ENCODE assay signal across 1 cellular context in the genomic region with DNA sequence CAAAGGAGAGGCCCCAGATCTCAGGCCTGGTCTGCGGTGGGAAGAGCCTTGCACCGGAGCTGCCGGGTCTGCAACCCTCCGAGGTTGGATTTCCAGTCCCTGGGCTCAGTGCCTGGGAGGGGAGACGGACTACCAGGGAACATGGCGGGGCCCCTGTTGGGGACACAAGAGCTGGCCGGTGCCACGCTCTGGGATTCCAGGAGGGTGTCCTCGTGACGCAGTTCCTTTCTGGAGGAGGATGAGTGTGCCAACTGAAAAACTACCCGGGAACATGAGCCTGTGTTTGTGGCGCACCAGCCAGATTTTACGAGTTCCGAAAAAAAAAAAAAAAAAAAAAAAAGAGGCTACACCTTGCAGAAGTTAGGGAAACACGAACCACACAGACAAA.
TF ChIP-seq lines count a peak whose summit lies in the region.

No MANE protein-coding gene starts in this region.

TF ChIP-seq in WTC11, 78 proteins besides CTCF, POLR2A, EP300 and RAD21:
- TF ChIP-seq RELA (CRISPR knock-in tag; IDR thresholded peaks at IDR 0.05; ENCODE audit: borderline replicate concordance) (no peak), OVOL2 (CRISPR knock-in tag; IDR thresholded peaks at IDR 0.05; ENCODE audit: borderline replicate concordance) (no peak), RORB (CRISPR knock-in tag; IDR thresholded peaks at IDR 0.05) (no peak), SOX15 (CRISPR knock-in tag; IDR thresholded peaks at IDR 0.05) (no peak), ZNF263 (CRISPR knock-in tag; IDR thresholded peaks at IDR 0.05; ENCODE audit: low read depth) (no peak)
- TF ChIP-seq, protein P1, sequence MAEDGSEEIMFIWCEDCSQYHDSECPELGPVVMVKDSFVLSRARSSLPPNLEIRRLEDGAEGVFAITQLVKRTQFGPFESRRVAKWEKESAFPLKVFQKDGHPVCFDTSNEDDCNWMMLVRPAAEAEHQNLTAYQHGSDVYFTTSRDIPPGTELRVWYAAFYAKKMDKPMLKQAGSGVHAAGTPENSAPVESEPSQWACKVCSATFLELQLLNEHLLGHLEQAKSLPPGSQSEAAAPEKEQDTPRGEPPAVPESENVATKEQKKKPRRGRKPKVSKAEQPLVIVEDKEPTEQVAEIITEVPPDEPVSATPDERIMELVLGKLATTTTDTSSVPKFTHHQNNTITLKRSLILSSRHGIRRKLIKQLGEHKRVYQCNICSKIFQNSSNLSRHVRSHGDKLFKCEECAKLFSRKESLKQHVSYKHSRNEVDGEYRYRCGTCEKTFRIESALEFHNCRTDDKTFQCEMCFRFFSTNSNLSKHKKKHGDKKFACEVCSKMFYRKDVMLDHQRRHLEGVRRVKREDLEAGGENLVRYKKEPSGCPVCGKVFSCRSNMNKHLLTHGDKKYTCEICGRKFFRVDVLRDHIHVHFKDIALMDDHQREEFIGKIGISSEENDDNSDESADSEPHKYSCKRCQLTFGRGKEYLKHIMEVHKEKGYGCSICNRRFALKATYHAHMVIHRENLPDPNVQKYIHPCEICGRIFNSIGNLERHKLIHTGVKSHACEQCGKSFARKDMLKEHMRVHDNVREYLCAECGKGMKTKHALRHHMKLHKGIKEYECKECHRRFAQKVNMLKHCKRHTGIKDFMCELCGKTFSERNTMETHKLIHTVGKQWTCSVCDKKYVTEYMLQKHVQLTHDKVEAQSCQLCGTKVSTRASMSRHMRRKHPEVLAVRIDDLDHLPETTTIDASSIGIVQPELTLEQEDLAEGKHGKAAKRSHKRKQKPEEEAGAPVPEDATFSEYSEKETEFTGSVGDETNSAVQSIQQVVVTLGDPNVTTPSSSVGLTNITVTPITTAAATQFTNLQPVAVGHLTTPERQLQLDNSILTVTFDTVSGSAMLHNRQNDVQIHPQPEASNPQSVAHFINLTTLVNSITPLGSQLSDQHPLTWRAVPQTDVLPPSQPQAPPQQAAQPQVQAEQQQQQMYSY (CRISPR knock-in tag; IDR thresholded peaks at IDR 0.05), result no peak
- TF ChIP-seq, protein P2, sequence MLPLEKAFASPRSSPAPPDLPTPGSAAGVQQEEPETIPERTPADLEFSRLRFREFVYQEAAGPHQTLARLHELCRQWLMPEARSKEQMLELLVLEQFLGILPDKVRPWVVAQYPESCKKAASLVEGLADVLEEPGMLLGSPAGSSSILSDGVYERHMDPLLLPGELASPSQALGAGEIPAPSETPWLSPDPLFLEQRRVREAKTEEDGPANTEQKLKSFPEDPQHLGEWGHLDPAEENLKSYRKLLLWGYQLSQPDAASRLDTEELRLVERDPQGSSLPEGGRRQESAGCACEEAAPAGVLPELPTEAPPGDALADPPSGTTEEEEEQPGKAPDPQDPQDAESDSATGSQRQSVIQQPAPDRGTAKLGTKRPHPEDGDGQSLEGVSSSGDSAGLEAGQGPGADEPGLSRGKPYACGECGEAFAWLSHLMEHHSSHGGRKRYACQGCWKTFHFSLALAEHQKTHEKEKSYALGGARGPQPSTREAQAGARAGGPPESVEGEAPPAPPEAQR (CRISPR knock-in tag; IDR thresholded peaks at IDR 0.05), result no peak
- TF ChIP-seq, protein P3, sequence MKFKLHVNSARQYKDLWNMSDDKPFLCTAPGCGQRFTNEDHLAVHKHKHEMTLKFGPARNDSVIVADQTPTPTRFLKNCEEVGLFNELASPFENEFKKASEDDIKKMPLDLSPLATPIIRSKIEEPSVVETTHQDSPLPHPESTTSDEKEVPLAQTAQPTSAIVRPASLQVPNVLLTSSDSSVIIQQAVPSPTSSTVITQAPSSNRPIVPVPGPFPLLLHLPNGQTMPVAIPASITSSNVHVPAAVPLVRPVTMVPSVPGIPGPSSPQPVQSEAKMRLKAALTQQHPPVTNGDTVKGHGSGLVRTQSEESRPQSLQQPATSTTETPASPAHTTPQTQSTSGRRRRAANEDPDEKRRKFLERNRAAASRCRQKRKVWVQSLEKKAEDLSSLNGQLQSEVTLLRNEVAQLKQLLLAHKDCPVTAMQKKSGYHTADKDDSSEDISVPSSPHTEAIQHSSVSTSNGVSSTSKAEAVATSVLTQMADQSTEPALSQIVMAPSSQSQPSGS (CRISPR knock-in tag; IDR thresholded peaks at IDR 0.05; ENCODE audit: borderline replicate concordance, low read depth), result no peak
- TF ChIP-seq, protein P4, sequence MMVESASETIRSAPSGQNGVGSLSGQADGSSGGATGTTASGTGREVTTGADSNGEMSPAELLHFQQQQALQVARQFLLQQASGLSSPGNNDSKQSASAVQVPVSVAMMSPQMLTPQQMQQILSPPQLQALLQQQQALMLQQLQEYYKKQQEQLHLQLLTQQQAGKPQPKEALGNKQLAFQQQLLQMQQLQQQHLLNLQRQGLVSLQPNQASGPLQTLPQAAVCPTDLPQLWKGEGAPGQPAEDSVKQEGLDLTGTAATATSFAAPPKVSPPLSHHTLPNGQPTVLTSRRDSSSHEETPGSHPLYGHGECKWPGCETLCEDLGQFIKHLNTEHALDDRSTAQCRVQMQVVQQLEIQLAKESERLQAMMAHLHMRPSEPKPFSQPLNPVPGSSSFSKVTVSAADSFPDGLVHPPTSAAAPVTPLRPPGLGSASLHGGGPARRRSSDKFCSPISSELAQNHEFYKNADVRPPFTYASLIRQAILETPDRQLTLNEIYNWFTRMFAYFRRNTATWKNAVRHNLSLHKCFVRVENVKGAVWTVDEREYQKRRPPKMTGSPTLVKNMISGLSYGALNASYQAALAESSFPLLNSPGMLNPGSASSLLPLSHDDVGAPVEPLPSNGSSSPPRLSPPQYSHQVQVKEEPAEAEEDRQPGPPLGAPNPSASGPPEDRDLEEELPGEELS (CRISPR knock-in tag; IDR thresholded peaks at IDR 0.05), result no peak
- TF ChIP-seq, protein P5, sequence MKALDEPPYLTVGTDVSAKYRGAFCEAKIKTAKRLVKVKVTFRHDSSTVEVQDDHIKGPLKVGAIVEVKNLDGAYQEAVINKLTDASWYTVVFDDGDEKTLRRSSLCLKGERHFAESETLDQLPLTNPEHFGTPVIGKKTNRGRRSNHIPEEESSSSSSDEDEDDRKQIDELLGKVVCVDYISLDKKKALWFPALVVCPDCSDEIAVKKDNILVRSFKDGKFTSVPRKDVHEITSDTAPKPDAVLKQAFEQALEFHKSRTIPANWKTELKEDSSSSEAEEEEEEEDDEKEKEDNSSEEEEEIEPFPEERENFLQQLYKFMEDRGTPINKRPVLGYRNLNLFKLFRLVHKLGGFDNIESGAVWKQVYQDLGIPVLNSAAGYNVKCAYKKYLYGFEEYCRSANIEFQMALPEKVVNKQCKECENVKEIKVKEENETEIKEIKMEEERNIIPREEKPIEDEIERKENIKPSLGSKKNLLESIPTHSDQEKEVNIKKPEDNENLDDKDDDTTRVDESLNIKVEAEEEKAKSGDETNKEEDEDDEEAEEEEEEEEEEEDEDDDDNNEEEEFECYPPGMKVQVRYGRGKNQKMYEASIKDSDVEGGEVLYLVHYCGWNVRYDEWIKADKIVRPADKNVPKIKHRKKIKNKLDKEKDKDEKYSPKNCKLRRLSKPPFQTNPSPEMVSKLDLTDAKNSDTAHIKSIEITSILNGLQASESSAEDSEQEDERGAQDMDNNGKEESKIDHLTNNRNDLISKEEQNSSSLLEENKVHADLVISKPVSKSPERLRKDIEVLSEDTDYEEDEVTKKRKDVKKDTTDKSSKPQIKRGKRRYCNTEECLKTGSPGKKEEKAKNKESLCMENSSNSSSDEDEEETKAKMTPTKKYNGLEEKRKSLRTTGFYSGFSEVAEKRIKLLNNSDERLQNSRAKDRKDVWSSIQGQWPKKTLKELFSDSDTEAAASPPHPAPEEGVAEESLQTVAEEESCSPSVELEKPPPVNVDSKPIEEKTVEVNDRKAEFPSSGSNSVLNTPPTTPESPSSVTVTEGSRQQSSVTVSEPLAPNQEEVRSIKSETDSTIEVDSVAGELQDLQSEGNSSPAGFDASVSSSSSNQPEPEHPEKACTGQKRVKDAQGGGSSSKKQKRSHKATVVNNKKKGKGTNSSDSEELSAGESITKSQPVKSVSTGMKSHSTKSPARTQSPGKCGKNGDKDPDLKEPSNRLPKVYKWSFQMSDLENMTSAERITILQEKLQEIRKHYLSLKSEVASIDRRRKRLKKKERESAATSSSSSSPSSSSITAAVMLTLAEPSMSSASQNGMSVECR (CRISPR knock-in tag; IDR thresholded peaks at IDR 0.05; ENCODE audit: borderline replicate concordance), result no peak
- TF ChIP-seq, protein P6, sequence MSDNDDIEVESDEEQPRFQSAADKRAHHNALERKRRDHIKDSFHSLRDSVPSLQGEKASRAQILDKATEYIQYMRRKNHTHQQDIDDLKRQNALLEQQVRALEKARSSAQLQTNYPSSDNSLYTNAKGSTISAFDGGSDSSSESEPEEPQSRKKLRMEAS (CRISPR knock-in tag; IDR thresholded peaks at IDR 0.05), result no peak
